In genomic region chr1:86666368-86666767, GRCh38 we compare ENCODE assay signal across 22 cellular contexts.
"Had no signal": no experiment of that assay in that cellular context is flagged by ENCODE, and none has a peak within 500 bp of the region (broad histone marks: within the 10 kb centered on the region; RNA-seq: fewer than 3 reads in every experiment).

No MANE protein-coding gene starts in this region.

- H3K9me3 Mint-ChIP-seq: stimulated activated effector memory CD8-positive, alpha-beta T cell treated with anti-CD3 and anti-CD28 coated beads, Interleukin-12 subunit alpha, Interleukin-12 subunit beta, amount 100 ng/mL, for 72 hours had no signal

- H3K9me3 ChIP-seq: pancreas, prostate gland, suprapubic skin, thoracic aorta, tibial artery, upper lobe of right lung had no signal

- H3K27ac Mint-ChIP-seq: memory B cell; naive thymus-derived CD8-positive, alpha-beta T cell; stimulated activated effector memory CD8-positive, alpha-beta T cell treated with anti-CD3 and anti-CD28 coated beads, Interleukin-12 subunit alpha, Interleukin-12 subunit beta, amount 100 ng/mL, for 72 hours; stimulated activated naive CD8-positive, alpha-beta T cell treated with anti-CD3 and anti-CD28 coated beads, Interleukin-15, Interleukin-2, amounts not matched to agents 100 ng/mL and 50 ng/mL, for 24 hours had no signal

- H3K27ac ChIP-seq: heart right ventricle, hepatocyte, left ventricle myocardium inferior, pancreas, prostate gland, skin epidermis, spleen, suprapubic skin, thoracic aorta, tibial artery, upper lobe of right lung had no signal

- H3K4me1 Mint-ChIP-seq: naive thymus-derived CD8-positive, alpha-beta T cell; stimulated activated effector memory CD8-positive, alpha-beta T cell treated with anti-CD3 and anti-CD28 coated beads, Interleukin-12 subunit alpha, Interleukin-12 subunit beta, amount 100 ng/mL, for 72 hours had no signal

- H3K4me1 ChIP-seq: heart right ventricle, left ventricle myocardium inferior, pancreas, prostate gland, spleen, suprapubic skin, tibial artery, upper lobe of right lung had no signal

- H3K79me2 ChIP-seq: hepatocyte had no signal

- H3K4me2 ChIP-seq: hepatocyte had no signal

- H3K27me3 ChIP-seq: heart right ventricle, hepatocyte, pancreas, spleen, suprapubic skin, tibial artery, upper lobe of right lung had no signal

- DNase-seq: heart right ventricle; kidney; left ventricle myocardium inferior; naive thymus-derived CD8-positive, alpha-beta T cell; retina; right cardiac atrium; spleen; stimulated activated CD4-positive, alpha-beta T cell treated with anti-CD3 and anti-CD28 coated beads, Interleukin-4, amount 100 ng/mL, for 24 hours; stimulated activated naive CD4-positive, alpha-beta T cell; tibial artery; upper lobe of right lung had no signal

- H3K4me3 Mint-ChIP-seq: memory B cell; naive thymus-derived CD8-positive, alpha-beta T cell; stimulated activated effector memory CD8-positive, alpha-beta T cell treated with anti-CD3 and anti-CD28 coated beads, Interleukin-12 subunit alpha, Interleukin-12 subunit beta, amount 100 ng/mL, for 72 hours; stimulated activated naive CD8-positive, alpha-beta T cell treated with anti-CD3 and anti-CD28 coated beads, Interleukin-15, Interleukin-2, amounts not matched to agents 100 ng/mL and 50 ng/mL, for 24 hours had no signal

- H2AFZ ChIP-seq: hepatocyte had no signal

- H3K27me3 Mint-ChIP-seq: memory B cell; naive thymus-derived CD8-positive, alpha-beta T cell; stimulated activated naive CD8-positive, alpha-beta T cell treated with anti-CD3 and anti-CD28 coated beads, Interleukin-15, Interleukin-2, amounts not matched to agents 100 ng/mL and 50 ng/mL, for 24 hours had no signal

- H3K36me3 ChIP-seq: heart right ventricle, left ventricle myocardium inferior, pancreas, prostate gland, spleen, suprapubic skin, thoracic aorta, tibial artery, upper lobe of right lung had no signal

- H3K4me3 ChIP-seq: heart right ventricle, hepatocyte, left ventricle myocardium inferior, lung, pancreas, prostate gland, skin epidermis, spleen, suprapubic skin, thoracic aorta, tibial artery, upper lobe of right lung had no signal

- H3K36me3 Mint-ChIP-seq: stimulated activated effector memory CD8-positive, alpha-beta T cell treated with anti-CD3 and anti-CD28 coated beads, Interleukin-12 subunit alpha, Interleukin-12 subunit beta, amount 100 ng/mL, for 72 hours had no signal

- ATAC-seq: heart right ventricle; naive thymus-derived CD8-positive, alpha-beta T cell; pancreas; right cardiac atrium; sciatic nerve; stimulated activated effector memory CD8-positive, alpha-beta T cell treated with anti-CD3 and anti-CD28 coated beads, Interleukin-12 subunit alpha, Interleukin-12 subunit beta, amount 100 ng/mL, for 72 hours; upper lobe of right lung had no signal
